ENCODE assay signal across 33 cellular contexts in genomic region chr14:76306131-76306530, GRCh38.
"Had no signal": no experiment of that assay in that cellular context is flagged by ENCODE, and none has a peak within 500 bp of the region (broad histone marks: within the 10 kb centered on the region; RNA-seq: fewer than 3 reads in every experiment).

No MANE protein-coding gene starts in this region.

- H3K27ac Mint-ChIP-seq: activated B cell treated with CpG ODN at 0.5 μM for 24 hours; activated CD8-positive, alpha-beta T cell treated with anti-CD3 and anti-CD28 coated beads for 36 hours; activated naive CD4-positive, alpha-beta T cell treated with anti-CD3 and anti-CD28 coated beads, Interleukin-2, amount 10 ng/mL, durations not matched to agents 7 days and 5 days; activated naive CD4-positive, alpha-beta T cell treated with anti-CD3 and anti-CD28 coated beads, Interleukin-2, amount 50 U/mL, for 72 hours; activated naive CD8-positive, alpha-beta T cell treated with anti-CD3 and anti-CD28 coated beads, Interleukin-2, amount 10 ng/mL, durations not matched to agents 7 days and 5 days; activated T-cell treated with anti-CD3 and anti-CD28 coated beads, Interleukin-2, amount 50 U/mL, for 24 hours; activated T-cell treated with anti-CD3 and anti-CD28 coated beads, Interleukin-2, amount 50 U/mL, for 72 hours; dendritic cell treated with granulocyte-macrophage colony-stimulating factor and Interleukin-4, amounts not matched to agents 40 ng/mL and 50 ng/mL, for 4 days; effector memory CD8-positive, alpha-beta T cell; T-helper 17 cell; T-helper 2 cell treated with Interferon-gamma antibody and Interleukin-4, amounts not matched to agents 5 μg/mL and 100 μg/mL, for 36 hours had no signal

- H3K36me3 Mint-ChIP-seq: activated naive CD4-positive, alpha-beta T cell treated with anti-CD3 and anti-CD28 coated beads, Interleukin-2, amount 10 ng/mL, durations not matched to agents 7 days and 5 days; activated naive CD4-positive, alpha-beta T cell treated with anti-CD3 and anti-CD28 coated beads, Interleukin-2, amount 50 U/mL, for 72 hours; activated naive CD8-positive, alpha-beta T cell treated with anti-CD3 and anti-CD28 coated beads, Interleukin-2, amount 10 ng/mL, durations not matched to agents 7 days and 5 days had no signal

- H3K9me3 Mint-ChIP-seq: activated B cell treated with CpG ODN at 0.5 μM for 24 hours; activated CD8-positive, alpha-beta T cell treated with anti-CD3 and anti-CD28 coated beads for 36 hours; activated naive CD4-positive, alpha-beta T cell treated with anti-CD3 and anti-CD28 coated beads, Interleukin-2, amount 10 ng/mL, durations not matched to agents 7 days and 5 days; activated naive CD4-positive, alpha-beta T cell treated with anti-CD3 and anti-CD28 coated beads, Interleukin-2, amount 50 U/mL, for 72 hours; activated naive CD8-positive, alpha-beta T cell treated with anti-CD3 and anti-CD28 coated beads, Interleukin-2, amount 10 ng/mL, durations not matched to agents 7 days and 5 days; activated T-cell treated with anti-CD3 and anti-CD28 coated beads, Interleukin-2, amount 50 U/mL, for 24 hours; activated T-cell treated with anti-CD3 and anti-CD28 coated beads, Interleukin-2, amount 50 U/mL, for 72 hours; central memory CD8-positive, alpha-beta T cell; dendritic cell treated with granulocyte-macrophage colony-stimulating factor and Interleukin-4, amounts not matched to agents 40 ng/mL and 50 ng/mL, for 4 days; effector memory CD8-positive, alpha-beta T cell; T-helper 2 cell treated with Interferon-gamma antibody and Interleukin-4, amounts not matched to agents 5 μg/mL and 100 μg/mL, for 36 hours had no signal

- ATAC-seq: activated CD4-positive, CD25-positive, alpha-beta regulatory T cell treated with anti-CD3 and anti-CD28 coated beads, Interleukin-2, amount 50 U/mL, for 24 hours; activated CD8-positive, alpha-beta T cell treated with anti-CD3 and anti-CD28 coated beads for 36 hours; activated naive CD4-positive, alpha-beta T cell treated with anti-CD3 and anti-CD28 coated beads, Interleukin-2, amount 50 U/mL, for 72 hours; activated T-cell treated with anti-CD3 and anti-CD28 coated beads, Interleukin-2, amount 50 U/mL, for 72 hours; effector memory CD8-positive, alpha-beta T cell; gastroesophageal sphincter; T-helper 17 cell had no signal

- H3K27ac ChIP-seq: brain microvascular endothelial cell, coronary artery, dorsolateral prefrontal cortex, esophagus squamous epithelium, gastroesophageal sphincter, WERI-Rb-1 had no signal

- H3K4me1 Mint-ChIP-seq: activated B cell treated with CpG ODN at 0.5 μM for 24 hours; activated naive CD4-positive, alpha-beta T cell treated with anti-CD3 and anti-CD28 coated beads, Interleukin-2, amount 10 ng/mL, durations not matched to agents 7 days and 5 days had no signal

- DNase-seq: activated B cell treated with CpG ODN at 0.5 μM for 24 hours; activated CD4-positive, alpha-beta T cell treated with anti-CD3 and anti-CD28 coated beads for 48 hours; activated CD4-positive, alpha-beta T cell treated with anti-CD3 and anti-CD28 coated beads, Interleukin-2, amount 50 U/mL, for 1 hour; activated CD4-positive, alpha-beta T cell treated with anti-CD3 and anti-CD28 coated beads, Interleukin-2, amount 50 U/mL, for 48 hours; activated CD8-positive, alpha-beta memory T cell treated with anti-CD3 and anti-CD28 coated beads, Interleukin-2, amount 50 U/mL, for 48 hours; activated CD8-positive, alpha-beta T cell treated with anti-CD3 and anti-CD28 coated beads for 36 hours; activated gamma-delta T cell; activated naive CD4-positive, alpha-beta T cell; activated naive CD4-positive, alpha-beta T cell treated with anti-CD3 and anti-CD28 coated beads, Interleukin-2, amount 10 ng/mL, durations not matched to agents 7 days and 5 days; activated naive CD8-positive, alpha-beta T cell treated with anti-CD3 and anti-CD28 coated beads, Interleukin-2, amount 10 ng/mL, durations not matched to agents 7 days and 5 days; activated T-cell treated with anti-CD3 and anti-CD28 coated beads for 4 hours; activated T-cell treated with anti-CD3 and anti-CD28 coated beads, Interleukin-2, amount 50 U/mL, for 24 hours; activated T-cell treated with anti-CD3 and anti-CD28 coated beads, Interleukin-2, amount 50 U/mL, for 72 hours; amniotic stem cell; anterior cingulate cortex; brain microvascular endothelial cell; dorsolateral prefrontal cortex; effector CD4-positive, alpha-beta T cell; effector memory CD8-positive, alpha-beta T cell; erythroblast; esophagus squamous epithelium; foreskin melanocyte; T-helper 1 cell; T-helper 17 cell; T1000; WERI-Rb-1 had no signal

- H3K36me3 ChIP-seq: brain microvascular endothelial cell, esophagus squamous epithelium, gastroesophageal sphincter, WERI-Rb-1 had no signal

- H3K4me1 ChIP-seq: esophagus squamous epithelium had no signal

- H3K4me3 ChIP-seq: coronary artery, dorsolateral prefrontal cortex, esophagus squamous epithelium, gastroesophageal sphincter had no signal

- H3K9me3 ChIP-seq: esophagus squamous epithelium, gastroesophageal sphincter had no signal

- H3K4me3 Mint-ChIP-seq: activated B cell treated with CpG ODN at 0.5 μM for 24 hours; activated CD8-positive, alpha-beta T cell treated with anti-CD3 and anti-CD28 coated beads for 36 hours; activated naive CD4-positive, alpha-beta T cell treated with anti-CD3 and anti-CD28 coated beads, Interleukin-2, amount 10 ng/mL, durations not matched to agents 7 days and 5 days; activated naive CD8-positive, alpha-beta T cell treated with anti-CD3 and anti-CD28 coated beads, Interleukin-2, amount 10 ng/mL, durations not matched to agents 7 days and 5 days; activated T-cell treated with anti-CD3 and anti-CD28 coated beads, Interleukin-2, amount 50 U/mL, for 24 hours; activated T-cell treated with anti-CD3 and anti-CD28 coated beads, Interleukin-2, amount 50 U/mL, for 72 hours; central memory CD8-positive, alpha-beta T cell; dendritic cell treated with granulocyte-macrophage colony-stimulating factor and Interleukin-4, amounts not matched to agents 40 ng/mL and 50 ng/mL, for 4 days; effector memory CD8-positive, alpha-beta T cell; T-helper 17 cell; T-helper 2 cell treated with Interferon-gamma antibody and Interleukin-4, amounts not matched to agents 5 μg/mL and 100 μg/mL, for 36 hours had no signal
